Comparison of ENCODE assay signal across 35 cellular contexts in the genomic region with DNA sequence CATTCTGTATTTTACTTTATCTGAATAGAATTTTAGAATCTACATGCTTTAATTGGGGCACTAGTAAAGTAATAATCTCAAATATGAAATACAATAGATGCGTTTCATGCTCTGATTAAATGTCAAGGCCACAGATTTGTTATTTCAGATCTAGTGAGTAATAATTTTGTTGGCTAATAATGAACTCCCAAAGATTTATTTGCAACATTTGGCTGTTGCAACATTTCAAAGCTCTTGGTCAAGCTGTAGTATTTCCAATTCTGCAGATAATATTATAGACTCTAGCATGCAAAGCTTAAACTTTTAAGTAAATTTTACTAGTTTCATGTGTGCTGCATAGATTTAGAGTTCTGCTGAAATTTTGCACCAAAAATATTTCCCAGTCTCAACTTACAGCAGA. TPM values are rescaled to one million over a fixed set of nuclear protein-coding genes. Genes with fewer than 3 reads are reported as not detected.
A peak's percentile ranks its signal among the peaks of the same experiment; 100 is the strongest.
DNase-seq lines count a peak whose midpoint lies in the region; ATAC-seq, FAIRE-seq and TF ChIP-seq lines count a peak whose summit lies in the region.
"Had no signal": no experiment of that assay in that cellular context is flagged by ENCODE, and none has a peak within 500 bp of the region (broad histone marks: within the 10 kb centered on the region; RNA-seq: fewer than 3 reads in every experiment).

No MANE protein-coding gene starts in this region.

- no peaks in the 10 kb centered on the region for H3K27me3 Mint-ChIP-seq in activated CD8-positive, alpha-beta T cell treated with anti-CD3 and anti-CD28 coated beads, Interleukin-2, amount 10 ng/mL, durations not matched to agents 7 days and 5 days (ENCODE audit: low read depth)
- no peaks in the 10 kb centered on the region for H3K27me3 Mint-ChIP-seq in activated CD8-positive, alpha-beta T cell treated with anti-CD3 and anti-CD28 coated beads for 36 hours
- H3K27me3 Mint-ChIP-seq in memory B cell (no peaks in the 10 kb centered on the region), CD14-positive monocyte (ENCODE audit: low read depth in 3 of 3) (no peaks in the 10 kb centered on the region)
- H3K27me3 Mint-ChIP-seq: CD4-positive, alpha-beta T cell; effector memory CD8-positive, alpha-beta T cell; natural killer cell treated with Interleukin-12 subunit alpha and Interleukin-12 subunit beta and Interleukin-15 and Interleukin-18, amount 100 ng/mL, for 72 hours; stimulated activated naive B cell treated with anti-CD40 and anti-IgM and Interleukin-4, amounts not matched to agents 10 μg/mL and 1 μg/mL and 100 μg/mL, for 72 hours; T-helper 17 cell had no signal

- no peaks in the 10 kb centered on the region for H3K27me3 ChIP-seq in GM23248 (replicated peaks; ENCODE audit: insufficient read depth)
- H3K27me3 ChIP-seq: cardiac muscle cell, heart right ventricle, testis had no signal

- no peak for TF ChIP-seq CTCF in activated CD8-positive, alpha-beta T cell treated with anti-CD3 and anti-CD28 coated beads for 36 hours (IDR thresholded peaks at IDR 0.05)
- TF ChIP-seq CTCF in cardiac fibroblast (IDR thresholded peaks at IDR 0.05; ENCODE audit: low read depth, low read length) (no peak), CD14-positive monocyte (IDR thresholded peaks at IDR 0.05) (no peak)

- H4K20me1 ChIP-seq in GM23248 (ENCODE audit: insufficient read depth) = no peaks in the 10 kb centered on the region

- no peak for DNase-seq in activated CD8-positive, alpha-beta T cell treated with anti-CD3 and anti-CD28 coated beads, Interleukin-2, amount 10 ng/mL, durations not matched to agents 7 days and 5 days
- DNase-seq in activated CD8-positive, alpha-beta T cell treated with anti-CD3 and anti-CD28 coated beads for 36 hours = no peak
- DNase-seq in GM23248 = peak; percentile 38
- peak; percentile 50 to 74 for DNase-seq in cardiac fibroblast (ENCODE audit: low read depth in 2 of 2)
- no peak for DNase-seq in memory B cell (ENCODE audit: low spot score in 2 of 2)
- no peak for DNase-seq in superior temporal gyrus (ENCODE audit: extremely low spot score)
- DNase-seq in CD14-positive monocyte (ENCODE audit: low spot score) = no peak
- DNase-seq in urothelium cell line (ENCODE audit: low spot score) = no peak
- DNase-seq: activated CD4-positive, alpha-beta T cell treated with anti-CD3 and anti-CD28 coated beads, Interleukin-2, amount 50 U/mL, for 1 hour; activated CD4-positive, CD25-positive, alpha-beta regulatory T cell; activated naive CD4-positive, alpha-beta T cell; AML-193; CD4-positive, alpha-beta T cell; effector memory CD8-positive, alpha-beta T cell; erythroblast; heart right ventricle; lower lobe of right lung; mucosa of descending colon; NCI-H2171 treated with DMSO at 0.1 percent for 48 hours; NCI-H524; occipital lobe; PC-3; stimulated activated naive B cell treated with anti-CD40 and anti-IgM and Interleukin-4, amounts not matched to agents 10 μg/mL and 1 μg/mL and 100 μg/mL, for 72 hours; T-helper 17 cell; testis had no signal

- peaks cover 23% of the 10 kb centered on the region for H3K4me1 ChIP-seq in GM23248 (ENCODE audit: insufficient read depth)

- no peak overlapping the region for H3K9ac ChIP-seq in GM23248

- POLR2A ChIA-PET in activated CD8-positive, alpha-beta T cell treated with anti-CD3 and anti-CD28 coated beads, Interleukin-2, amount 10 ng/mL, durations not matched to agents 7 days and 5 days (lab: Charles Lee) = interaction anchor here (0.6 kb wide), 1 partner anchor 9 kb away, joined by 3 read pairs; no protein-coding TSS in a partner anchor
- POLR2A ChIA-PET in activated CD8-positive, alpha-beta T cell treated with anti-CD3 and anti-CD28 coated beads for 36 hours (lab: Charles Lee) = no interaction called here

- H3K4me2 ChIP-seq in GM23248 (ENCODE audit: unreplicated experiment) = no peak overlapping the region
- H3K4me2 ChIP-seq: GM23338 had no signal

- in situ Hi-C loops in GM23248 (cut with MboI) = no loop called here

- H3K27ac ChIP-seq in GM23248 = no peak overlapping the region
- H3K27ac ChIP-seq: cardiac muscle cell, heart right ventricle, lower lobe of right lung, SK-N-MC, skin epidermis had no signal

- intact Hi-C loops in activated CD8-positive, alpha-beta T cell treated with anti-CD3 and anti-CD28 coated beads for 36 hours (cut with micrococcal nuclease) = no loop called here
- intact Hi-C loops in CD14-positive monocyte (cut with micrococcal nuclease) = no loop called here

- CTCF ChIA-PET in activated CD8-positive, alpha-beta T cell treated with anti-CD3 and anti-CD28 coated beads, Interleukin-2, amount 10 ng/mL, durations not matched to agents 7 days and 5 days (lab: Charles Lee) = interaction anchor here (2.3 kb wide), 1 partner anchor 9 kb away, joined by 8 read pairs; no protein-coding TSS in a partner anchor
- CTCF ChIA-PET in activated CD8-positive, alpha-beta T cell treated with anti-CD3 and anti-CD28 coated beads for 36 hours (lab: Charles Lee) = interaction anchor here (1.0 kb wide), 1 partner anchor 9 kb away, joined by 4 read pairs; no protein-coding TSS in a partner anchor

- no peak for ATAC-seq in activated CD8-positive, alpha-beta T cell treated with anti-CD3 and anti-CD28 coated beads, Interleukin-2, amount 10 ng/mL, durations not matched to agents 7 days and 5 days
- ATAC-seq in activated CD8-positive, alpha-beta T cell treated with anti-CD3 and anti-CD28 coated beads for 36 hours = no peak
- ATAC-seq in memory B cell (ENCODE audit: low read depth) = no peak
- ATAC-seq: effector memory CD8-positive, alpha-beta T cell; GM23338; heart right ventricle; lower lobe of right lung; mucosa of descending colon; natural killer cell treated with Interleukin-12 subunit alpha and Interleukin-12 subunit beta and Interleukin-15 and Interleukin-18, amount 100 ng/mL, for 72 hours; stimulated activated naive B cell treated with anti-CD40 and anti-IgM and Interleukin-4, amounts not matched to agents 10 μg/mL and 1 μg/mL and 100 μg/mL, for 72 hours; T-helper 17 cell had no signal

- no peaks in the 10 kb centered on the region for H3K36me3 ChIP-seq in GM23248 (ENCODE audit: low read depth)
- H3K36me3 ChIP-seq: heart right ventricle, lower lobe of right lung had no signal

- peaks cover 73% of the 10 kb centered on the region for H3K4me1 Mint-ChIP-seq in activated CD8-positive, alpha-beta T cell treated with anti-CD3 and anti-CD28 coated beads, Interleukin-2, amount 10 ng/mL, durations not matched to agents 7 days and 5 days (ENCODE audit: low read depth)
- H3K4me1 Mint-ChIP-seq in activated CD8-positive, alpha-beta T cell treated with anti-CD3 and anti-CD28 coated beads for 36 hours (ENCODE audit: low read depth) = peaks cover 72% of the 10 kb centered on the region
- H3K4me1 Mint-ChIP-seq in memory B cell = peaks cover 20% of the 10 kb centered on the region
- peaks cover 14% of the 10 kb centered on the region for H3K4me1 Mint-ChIP-seq in CD14-positive monocyte

- H3K4me3 Mint-ChIP-seq in activated CD8-positive, alpha-beta T cell treated with anti-CD3 and anti-CD28 coated beads, Interleukin-2, amount 10 ng/mL, durations not matched to agents 7 days and 5 days = peak overlapping the region; percentile 15
- H3K4me3 Mint-ChIP-seq in activated CD8-positive, alpha-beta T cell treated with anti-CD3 and anti-CD28 coated beads for 36 hours = no peak overlapping the region
- no peak overlapping the region for H3K4me3 Mint-ChIP-seq in memory B cell
- H3K4me3 Mint-ChIP-seq in CD14-positive monocyte = no peak overlapping the region
- H3K4me3 Mint-ChIP-seq: CD4-positive, alpha-beta T cell; effector memory CD8-positive, alpha-beta T cell; GM23338; natural killer cell treated with Interleukin-12 subunit alpha and Interleukin-12 subunit beta and Interleukin-15 and Interleukin-18, amount 100 ng/mL, for 72 hours; stimulated activated naive B cell treated with anti-CD40 and anti-IgM and Interleukin-4, amounts not matched to agents 10 μg/mL and 1 μg/mL and 100 μg/mL, for 72 hours; T-helper 17 cell had no signal

- WGBS in GM23248 (ENCODE audit: low coverage in 1 of 2, low lambda C conversion rate in 2 of 2, missing lambda C conversion rate in 2 of 2), 2 experiments = 73 to 81% methylated on average over 1 of the region's 1 CpG

- no peaks in the 10 kb centered on the region for H3K9me3 Mint-ChIP-seq in activated CD8-positive, alpha-beta T cell treated with anti-CD3 and anti-CD28 coated beads, Interleukin-2, amount 10 ng/mL, durations not matched to agents 7 days and 5 days (ENCODE audit: insufficient read depth)
- H3K9me3 Mint-ChIP-seq in activated CD8-positive, alpha-beta T cell treated with anti-CD3 and anti-CD28 coated beads for 36 hours = peaks cover 1% of the 10 kb centered on the region
- H3K9me3 Mint-ChIP-seq in memory B cell (no peaks in the 10 kb centered on the region), CD14-positive monocyte (peaks cover 0 to 2% (median 0%) of the 10 kb centered on the region in 7 donors)
- H3K9me3 Mint-ChIP-seq: CD4-positive, alpha-beta T cell; effector memory CD8-positive, alpha-beta T cell; GM23338; stimulated activated naive B cell treated with anti-CD40 and anti-IgM and Interleukin-4, amounts not matched to agents 10 μg/mL and 1 μg/mL and 100 μg/mL, for 72 hours had no signal

- H3K27ac Mint-ChIP-seq in activated CD8-positive, alpha-beta T cell treated with anti-CD3 and anti-CD28 coated beads, Interleukin-2, amount 10 ng/mL, durations not matched to agents 7 days and 5 days = no peak overlapping the region
- H3K27ac Mint-ChIP-seq in activated CD8-positive, alpha-beta T cell treated with anti-CD3 and anti-CD28 coated beads for 36 hours = no peak overlapping the region
- H3K27ac Mint-ChIP-seq in memory B cell (peak overlapping the region; percentile 47), CD14-positive monocyte (no peak overlapping the region)
- H3K27ac Mint-ChIP-seq: CD4-positive, alpha-beta T cell; effector memory CD8-positive, alpha-beta T cell; GM23338; natural killer cell treated with Interleukin-12 subunit alpha and Interleukin-12 subunit beta and Interleukin-15 and Interleukin-18, amount 100 ng/mL, for 72 hours; stimulated activated naive B cell treated with anti-CD40 and anti-IgM and Interleukin-4, amounts not matched to agents 10 μg/mL and 1 μg/mL and 100 μg/mL, for 72 hours; T-helper 17 cell had no signal

- H2AFZ ChIP-seq in GM23248 = no peak overlapping the region
- H2AFZ ChIP-seq: GM23338 had no signal

- peaks cover 84% of the 10 kb centered on the region for H3K36me3 Mint-ChIP-seq in activated CD8-positive, alpha-beta T cell treated with anti-CD3 and anti-CD28 coated beads, Interleukin-2, amount 10 ng/mL, durations not matched to agents 7 days and 5 days (ENCODE audit: low read depth)
- H3K36me3 Mint-ChIP-seq in activated CD8-positive, alpha-beta T cell treated with anti-CD3 and anti-CD28 coated beads for 36 hours (ENCODE audit: low read depth) = peaks cover 63% of the 10 kb centered on the region
- H3K36me3 Mint-ChIP-seq in memory B cell = no peaks in the 10 kb centered on the region
- H3K36me3 Mint-ChIP-seq in CD14-positive monocyte = no peaks in the 10 kb centered on the region
- H3K36me3 Mint-ChIP-seq: natural killer cell treated with Interleukin-12 subunit alpha and Interleukin-12 subunit beta and Interleukin-15 and Interleukin-18, amount 100 ng/mL, for 72 hours had no signal

- no peak for FAIRE-seq in urothelium cell line (lab: Jason Lieb, UNC)
- FAIRE-seq: D721Med, TTC549 had no signal

- H3F3A ChIP-seq in GM23248 (ENCODE audit: insufficient read depth) = 0 out of 2 replicates have a peak, but pooled peaks cover 5% of the 10 kb centered on the region

- no peaks in the 10 kb centered on the region for H3K79me2 ChIP-seq in GM23248 (ENCODE audit: insufficient read depth)

- no peaks in the 10 kb centered on the region for H3K9me3 ChIP-seq in GM23248 (ENCODE audit: low read depth)
- H3K9me3 ChIP-seq: heart right ventricle, lower lobe of right lung, mucosa of descending colon, testis had no signal

- no peaks in the 10 kb centered on the region for H3K9me2 ChIP-seq in GM23248 (ENCODE audit: insufficient read depth)

- H3K4me3 ChIP-seq in GM23248 = no peak overlapping the region
- no peak overlapping the region for H3K4me3 ChIP-seq in cardiac fibroblast (replicated peaks in 1 of 2; ENCODE audit: low read depth in 2 of 2, low read length in 2 of 2)
- H3K4me3 ChIP-seq: cardiac muscle cell, GM23338, heart right ventricle, lower lobe of right lung, mucosa of descending colon, SK-N-MC, skin epidermis, testis had no signal

RNA-seq across cellular contexts. Expression of gene LRRN3, which starts 16.6 kb away (rescaled TPM):
- 100 to 1,000 TPM; 196 to 204 TPM for total RNA-seq in activated CD8-positive, alpha-beta T cell treated with anti-CD3 and anti-CD28 coated beads, Interleukin-2, amount 10 ng/mL, durations not matched to agents 7 days and 5 days
- total RNA-seq in activated CD8-positive, alpha-beta T cell treated with anti-CD3 and anti-CD28 coated beads for 36 hours = 10 to 100 TPM; 32.5 to 34.8 TPM
- total RNA-seq in GM23248 (2014; rRNA removed; shearing (Covaris generic)) = 0.25 and 0.43 TPM in 2 replicates
- polyA plus RNA-seq in GM23248 (2016; fragmentation: Nextera tagmentation; extraction: Ambion mirVana) (0.16 and 0.41 TPM in 2 replicates), CD14-positive monocyte (under 1 TPM; 0.12 to 0.22 TPM)
- total RNA-seq: A172, GM23338, HT-29, PC-3, pulmonary artery endothelial cell had no signal

Comparison
In these comparisons a context has a peak if more than half of its experiments do, and no peak if none do; other contexts are left out.
1. DNase-seq: peak in GM23248 (single experiment) and cardiac fibroblast (2 of 2); none in activated CD8-positive, alpha-beta T cell treated with anti-CD3 and anti-CD28 coated beads, Interleukin-2, amount 10 ng/mL, durations not matched to agents 7 days and 5 days (single experiment), activated CD8-positive, alpha-beta T cell treated with anti-CD3 and anti-CD28 coated beads for 36 hours (single experiment), memory B cell (0 of 2), superior temporal gyrus (single experiment), CD14-positive monocyte (single experiment) and urothelium cell line (single experiment).
2. RNA of gene LRRN3, which starts 16.6 kb away (total RNA-seq): 196 to 204 TPM in activated CD8-positive, alpha-beta T cell treated with anti-CD3 and anti-CD28 coated beads, Interleukin-2, amount 10 ng/mL, durations not matched to agents 7 days and 5 days and 32.5 to 34.8 TPM in activated CD8-positive, alpha-beta T cell treated with anti-CD3 and anti-CD28 coated beads for 36 hours; 0.25 to 0.43 TPM in GM23248; every median in the first group is over 10 times any median in the second.